Comparison of ENCODE assay signal across 17 cellular contexts in genomic region chr4:2458546-2459491, GRCh38. TPM values are rescaled to one million over a fixed set of nuclear protein-coding genes. Genes with fewer than 3 reads are reported as not detected.
DNase-seq lines count a peak whose midpoint lies in the region; ATAC-seq and TF ChIP-seq lines count a peak whose summit lies in the region.
"Had no signal": no experiment of that assay in that cellular context is flagged by ENCODE, and none has a peak within 500 bp of the region (broad histone marks: within the 10 kb centered on the region; RNA-seq: fewer than 3 reads in every experiment).

No MANE protein-coding gene starts in this region.

- no peaks in the 10 kb centered on the region for H3K79me1 ChIP-seq in neuronal stem cell (ENCODE audit: low read depth, low read length)

- no peak overlapping the region for H3K14ac ChIP-seq in neuronal stem cell (ENCODE audit: low read length)

- no peaks in the 10 kb centered on the region for H3K27me3 ChIP-seq in BE2C
- H3K27me3 ChIP-seq in neuronal stem cell (ENCODE audit: control insufficient read depth in 3 of 3, insufficient read depth in 3 of 3, low read depth in 1 of 3, low read length in 3 of 3): peaks cover 2 to 23% (median 15%) of the 10 kb centered on the region in 3 experiments
- peaks cover 32% of the 10 kb centered on the region for H3K27me3 ChIP-seq in neural progenitor cell

- H3K9me3 Mint-ChIP-seq in neural progenitor cell: no peaks in the 10 kb centered on the region
- H3K9me3 Mint-ChIP-seq: CD4-positive, alpha-beta memory T cell had no signal

- TF ChIP-seq CTCF in BE2C (IDR thresholded peaks at IDR 0.05; ENCODE audit: low read depth, low read length) (no peak), neural progenitor cell (IDR thresholded peaks at IDR 0.05) (no peak)

- H3K79me2 ChIP-seq in neural progenitor cell (ENCODE audit: low read depth): no peaks in the 10 kb centered on the region

- H3K23ac ChIP-seq in neuronal stem cell (ENCODE audit: low read depth, low read length, poor library complexity): no peak overlapping the region

- H3F3A ChIP-seq in neural progenitor cell (ENCODE audit: low read depth): peaks cover 19% of the 10 kb centered on the region

- H2BK15ac ChIP-seq in neuronal stem cell (ENCODE audit: low read length): no peak overlapping the region

- H3K9me3 ChIP-seq in BE2C: no peaks in the 10 kb centered on the region; the same call in 1 of the 2 replicates
- H3K9me3 ChIP-seq in neuronal stem cell (replicated peaks in 1 of 2; ENCODE audit: control insufficient read depth in 2 of 2, insufficient read depth in 1 of 2, low read depth in 1 of 2, low read length in 2 of 2): no peaks in the 10 kb centered on the region
- no peaks in the 10 kb centered on the region for H3K9me3 ChIP-seq in neural progenitor cell (ENCODE audit: low read depth)

- no peak overlapping the region for H2BK5ac ChIP-seq in neuronal stem cell (ENCODE audit: low read length)

- H3K4me3 ChIP-seq in BE2C (ENCODE audit: low read depth, low read length) (no peak overlapping the region), neuronal stem cell (ENCODE audit: low read length in 2 of 2) (no peak overlapping the region), neural progenitor cell (no peak overlapping the region)

- no peak overlapping the region for H4K8ac ChIP-seq in neuronal stem cell (ENCODE audit: low read depth, low read length)

- H3K9ac ChIP-seq in neuronal stem cell (ENCODE audit: low read depth, low read length, poor library complexity) (no peak overlapping the region), neural progenitor cell (no peak overlapping the region)

- H2AK5ac ChIP-seq in neuronal stem cell (ENCODE audit: low read depth, low read length): peak overlapping the region; percentile 83

- no peak overlapping the region for H2BK120ac ChIP-seq in neuronal stem cell (ENCODE audit: low read depth, low read length)

- H2AFZ ChIP-seq in neuronal stem cell (ENCODE audit: low read length) (no peak overlapping the region), neural progenitor cell (replicated peaks) (no peak overlapping the region)

- WGBS in neuronal stem cell (ENCODE audit: extremely low coverage in 2 of 2, insufficient read length in 2 of 2, insufficient replicate concordance in 1 of 2), 2 donors: no CpG with 5 or more reads among the region's 38 CpGs

- H2BK12ac ChIP-seq in neuronal stem cell (ENCODE audit: low read length): peak overlapping the region; percentile 26

- H3K27ac Mint-ChIP-seq in neural progenitor cell: no peak overlapping the region
- H3K27ac Mint-ChIP-seq: CD4-positive, alpha-beta memory T cell had no signal

- peaks cover 1% of the 10 kb centered on the region for H3K36me3 Mint-ChIP-seq in neural progenitor cell
- H3K36me3 Mint-ChIP-seq: CD4-positive, alpha-beta memory T cell had no signal

- no peaks in the 10 kb centered on the region for H4K20me1 ChIP-seq in neural progenitor cell (ENCODE audit: low read depth)

- no peak overlapping the region for H3K4me3 Mint-ChIP-seq in neural progenitor cell
- H3K4me3 Mint-ChIP-seq: CD4-positive, alpha-beta memory T cell had no signal

- H3K36me3 ChIP-seq in BE2C (no peaks in the 10 kb centered on the region), neuronal stem cell (replicated peaks in 1 of 2; ENCODE audit: control insufficient read depth in 2 of 2, insufficient read depth in 2 of 2, low read length in 2 of 2) (peaks cover 0 to 2% of the 10 kb centered on the region in 2 donors), neural progenitor cell (no peaks in the 10 kb centered on the region)

- no peak overlapping the region for H3K4ac ChIP-seq in neuronal stem cell (ENCODE audit: low read length)

- H3K18ac ChIP-seq in neuronal stem cell (ENCODE audit: low read length): no peak overlapping the region

- H3K4me1 Mint-ChIP-seq in neural progenitor cell: peaks cover 8% of the 10 kb centered on the region

- H3K27ac ChIP-seq in neuronal stem cell (replicated peaks; ENCODE audit: low read length) (no peak overlapping the region), neural progenitor cell (no peak overlapping the region)
- H3K27ac ChIP-seq: 22Rv1 had no signal

- H3K4me1 ChIP-seq in BE2C: peaks cover 4% of the 10 kb centered on the region; the same call in 1 of the 2 replicates
- peaks cover 2 to 3% of the 10 kb centered on the region in 2 donors for H3K4me1 ChIP-seq in neuronal stem cell (ENCODE audit: control insufficient read depth in 2 of 2, insufficient read depth in 1 of 2, low read depth in 1 of 2, low read length in 2 of 2)
- H3K4me1 ChIP-seq in neural progenitor cell: peaks cover 5% of the 10 kb centered on the region

- no peak overlapping the region for H4K91ac ChIP-seq in neuronal stem cell (ENCODE audit: low read depth, low read length, poor library complexity)

- ATAC-seq in GM19395 (IDR thresholded peaks at IDR 0.05; ENCODE audit: unreplicated experiment): no peak

- peak; percentile 75 for DNase-seq in DMS53 (lab: John Stamatoyannopoulos, UW)
- DNase-seq in DMS53 treated with DMSO at 0.1 percent for 48 hours (lab: John Stamatoyannopoulos, UW; ENCODE audit: unreplicated experiment): no peak
- peak; percentile 53 for DNase-seq in BE2C
- DNase-seq in NCI-H69 (lab: John Stamatoyannopoulos, UW): peak; percentile 23
- no peak for DNase-seq in neuronal stem cell (ENCODE audit: low spot score)
- no peak for DNase-seq in neural progenitor cell (ENCODE audit: low spot score)
- DNase-seq in activated CD8-positive, alpha-beta memory T cell treated with anti-CD3 and anti-CD28 coated beads for 24 hours: no peak
- DNase-seq: CD4-positive, alpha-beta memory T cell; NCI-H2171 treated with DMSO at 0.1 percent for 48 hours; NCI-H510A; NCI-H82 had no signal

- H3K27me3 Mint-ChIP-seq in neural progenitor cell (ENCODE audit: insufficient read depth, low read depth): peaks cover 6% of the 10 kb centered on the region
- H3K27me3 Mint-ChIP-seq: CD4-positive, alpha-beta memory T cell had no signal

- H3K4me2 ChIP-seq in neuronal stem cell (ENCODE audit: insufficient read depth, low read length, poor library complexity, severe bottlenecking): no peak overlapping the region
- H3K4me2 ChIP-seq in neural progenitor cell: no peak overlapping the region

RNA-seq across cellular contexts. Expression of gene RNF4, which starts 10.1 kb away (rescaled TPM):
- polyA plus RNA-seq in BE2C (2012; ENCODE audit: insufficient read depth, insufficient read length, low read depth): 49.0 TPM
- polyA plus RNA-seq in neuronal stem cell (2013, experiment 1 of 2): 46.7 TPM
- polyA plus RNA-seq in neuronal stem cell (2013, experiment 2 of 2): 48.5 TPM
- total RNA-seq in neural progenitor cell (ENCODE audit: low replicate concordance): 73.8 and 96.4 TPM in 2 replicates

RNA-seq across cellular contexts. Expression of gene CFAP99, which starts 40.1 kb away (rescaled TPM):
- polyA plus RNA-seq in BE2C (2012; ENCODE audit: insufficient read depth, insufficient read length, low read depth): 0.54 TPM
- not detected for polyA plus RNA-seq in neuronal stem cell (2013, experiment 1 of 2)
- not detected for polyA plus RNA-seq in neuronal stem cell (2013, experiment 2 of 2)
- not detected in 2 replicates for total RNA-seq in neural progenitor cell (ENCODE audit: low replicate concordance)
- total RNA-seq: HT1080, SK-MEL-5 had no signal
- polyA plus RNA-seq: AG04450; BJ; CD4-positive, alpha-beta memory T cell had no signal

RNA-seq across cellular contexts. Expression of gene ZFYVE28, which starts 40.4 kb away (rescaled TPM):
- polyA plus RNA-seq in BE2C (2012; ENCODE audit: insufficient read depth, insufficient read length, low read depth): 2.3 TPM
- polyA plus RNA-seq in neuronal stem cell (2013, experiment 1 of 2): 0.15 TPM
- polyA plus RNA-seq in neuronal stem cell (2013, experiment 2 of 2): 0.12 TPM
- total RNA-seq in neural progenitor cell (ENCODE audit: low replicate concordance): 0.39 and 0.93 TPM in 2 replicates

Comparison
In these comparisons a context has a peak if more than half of its experiments do, and no peak if none do; other contexts are left out.
1. DNase-seq: peak in DMS53 (single experiment), BE2C (single experiment) and NCI-H69 (single experiment); none in DMS53 treated with DMSO at 0.1 percent for 48 hours (single experiment), neuronal stem cell (single experiment), neural progenitor cell (single experiment) and activated CD8-positive, alpha-beta memory T cell treated with anti-CD3 and anti-CD28 coated beads for 24 hours (single experiment).